In genomic region chr1:22041505-22041904, GRCh38 we compare ENCODE assay signal across 18 cellular contexts. TPM values are rescaled to one million over a fixed set of nuclear protein-coding genes. Genes with fewer than 3 reads are reported as not detected.
DNase-seq lines count a peak whose midpoint lies in the region; ATAC-seq and TF ChIP-seq lines count a peak whose summit lies in the region.
"Had no signal": no experiment of that assay in that cellular context is flagged by ENCODE, and none has a peak within 500 bp of the region (broad histone marks: within the 10 kb centered on the region; RNA-seq: fewer than 3 reads in every experiment).

No MANE protein-coding gene starts in this region.

- no peaks in the 10 kb centered on the region for H3K27me3 ChIP-seq in CD8-positive, alpha-beta memory T cell (ENCODE audit: insufficient read depth, low read length, poor library complexity, severe bottlenecking)
- H3K27me3 ChIP-seq: ascending aorta, colonic mucosa, testis had no signal

- H3K4me1 ChIP-seq in CD8-positive, alpha-beta memory T cell (ENCODE audit: insufficient read depth, low read length), result peaks cover 74% of the 10 kb centered on the region
- H3K4me1 ChIP-seq: ascending aorta, testis had no signal

- no peak overlapping the region for H3K4me3 ChIP-seq in CD8-positive, alpha-beta memory T cell (ENCODE audit: low read length)
- H3K4me3 ChIP-seq: ascending aorta, colonic mucosa, testis had no signal

- H3K27ac Mint-ChIP-seq in CD8-positive, alpha-beta memory T cell, result peak overlapping the region; percentile 30 to 99 (median 96)
- peak overlapping the region; percentile 95 to 96 for H3K27ac Mint-ChIP-seq in T-cell
- H3K27ac Mint-ChIP-seq in central memory CD8-positive, alpha-beta T cell (ENCODE audit: low read depth), result peak overlapping the region; percentile 91
- H3K27ac Mint-ChIP-seq in nephron, result peak overlapping the region; percentile 29 to 57 (median 31)
- H3K27ac Mint-ChIP-seq in HFFc6, result no peak overlapping the region

- H3K9me3 ChIP-seq in CD8-positive, alpha-beta memory T cell (ENCODE audit: low read length), result no peaks in the 10 kb centered on the region
- H3K9me3 ChIP-seq: ascending aorta, colonic mucosa, SK-N-SH, testis had no signal

- no peak for DNase-seq in CD8-positive, alpha-beta memory T cell
- DNase-seq in T-cell (no peak), epidermal melanocyte (ENCODE audit: insufficient read length, low spot score) (no peak), HFFc6 (no peak)
- no peak for DNase-seq in central memory CD8-positive, alpha-beta T cell (ENCODE audit: low spot score in 2 of 2)
- DNase-seq: activated T-cell treated with anti-CD3 and anti-CD28 coated beads, Interleukin-2, amount 50 U/mL, for 4 hours; C1 segment of cervical spinal cord; colonic mucosa; glutamatergic neuron; NCI-H2029; NCI-H524; PC-3; SK-N-SH; testis had no signal

- no peak for TF ChIP-seq CTCF in nephron (IDR thresholded peaks at IDR 0.05; ENCODE audit: unreplicated experiment in 3 of 3)
- no peak for TF ChIP-seq CTCF in HFFc6 (IDR thresholded peaks at IDR 0.05)

- no peaks in the 10 kb centered on the region for H3K27me3 Mint-ChIP-seq in CD8-positive, alpha-beta memory T cell
- H3K27me3 Mint-ChIP-seq in T-cell, result no peaks in the 10 kb centered on the region
- no peaks in the 10 kb centered on the region for H3K27me3 Mint-ChIP-seq in central memory CD8-positive, alpha-beta T cell
- H3K27me3 Mint-ChIP-seq in nephron (ENCODE audit: low read depth), result no peaks in the 10 kb centered on the region
- H3K27me3 Mint-ChIP-seq in HFFc6 (ENCODE audit: insufficient read depth), result no peaks in the 10 kb centered on the region

- no peaks in the 10 kb centered on the region for H3K36me3 ChIP-seq in CD8-positive, alpha-beta memory T cell (ENCODE audit: insufficient read depth, low read length)
- H3K36me3 ChIP-seq: ascending aorta, colonic mucosa had no signal

- peaks cover 0 to 5% (median 5%) of the 10 kb centered on the region in 3 donors for H3K36me3 Mint-ChIP-seq in CD8-positive, alpha-beta memory T cell
- H3K36me3 Mint-ChIP-seq in T-cell (peaks cover 5% of the 10 kb centered on the region), nephron (ENCODE audit: low read depth) (no peaks in the 10 kb centered on the region), HFFc6 (ENCODE audit: low read depth) (peaks cover 6% of the 10 kb centered on the region)
- H3K36me3 Mint-ChIP-seq in central memory CD8-positive, alpha-beta T cell (ENCODE audit: insufficient read depth), result peaks cover 9% of the 10 kb centered on the region

- POLR2A ChIA-PET in CD8-positive, alpha-beta memory T cell (lab: Charles Lee), result interaction anchor here (4.6 kb wide), 1 partner anchor 11 kb away, joined by 90 read pairs; the partner anchor contains the start of gene CDC42
- POLR2A ChIA-PET in T-cell (lab: Charles Lee), result interaction anchor here (0.6 to 1.0 kb wide), 2 partner anchors 11 to 341 kb away, joined by 3 to 10 read pairs; partner anchors contain the start of gene CDC42 (in 1 of the 2)

- H3K4me1 Mint-ChIP-seq in CD8-positive, alpha-beta memory T cell, result peaks cover 50 to 69% (median 66%) of the 10 kb centered on the region in 3 donors
- H3K4me1 Mint-ChIP-seq in T-cell (peaks cover 63 to 75% (median 74%) of the 10 kb centered on the region in 3 donors), nephron (peaks cover 45% of the 10 kb centered on the region), HFFc6 (ENCODE audit: low read depth) (peaks cover 33% of the 10 kb centered on the region)
- H3K4me1 Mint-ChIP-seq in central memory CD8-positive, alpha-beta T cell, result peaks cover 57% of the 10 kb centered on the region

- CTCF ChIA-PET in CD8-positive, alpha-beta memory T cell (lab: Charles Lee), result interaction anchor here (1.0 to 5.4 kb wide), 2 partner anchors 11 to 17 kb away, joined by 3 to 58 read pairs; partner anchors contain the start of gene CDC42
- CTCF ChIA-PET in T-cell (lab: Charles Lee), result no interaction called here

- H3K9me3 Mint-ChIP-seq in CD8-positive, alpha-beta memory T cell, result no peaks in the 10 kb centered on the region
- H3K9me3 Mint-ChIP-seq in T-cell, result peaks cover 0 to 5% (median 4%) of the 10 kb centered on the region in 3 donors
- peaks cover 5% of the 10 kb centered on the region for H3K9me3 Mint-ChIP-seq in central memory CD8-positive, alpha-beta T cell
- H3K9me3 Mint-ChIP-seq in nephron, result peaks cover 3% of the 10 kb centered on the region
- H3K9me3 Mint-ChIP-seq in HFFc6, result peaks cover 6% of the 10 kb centered on the region

- peak overlapping the region in 4 of 7 donors; percentile 15 to 58 (median 41) for H3K4me3 Mint-ChIP-seq in CD8-positive, alpha-beta memory T cell
- peak overlapping the region in 1 of 3 donors; percentile 62 for H3K4me3 Mint-ChIP-seq in T-cell
- peak overlapping the region; percentile 48 for H3K4me3 Mint-ChIP-seq in central memory CD8-positive, alpha-beta T cell
- H3K4me3 Mint-ChIP-seq in nephron, result no peak overlapping the region
- no peak overlapping the region for H3K4me3 Mint-ChIP-seq in HFFc6
- H3K4me3 Mint-ChIP-seq: activated T-cell treated with anti-CD3 and anti-CD28 coated beads, Interleukin-2, amount 50 U/mL, for 4 hours had no signal

- no peak for ATAC-seq in T-cell (replicated peaks in 1 of 4)
- no peak for ATAC-seq in central memory CD8-positive, alpha-beta T cell (replicated peaks; ENCODE audit: extremely low read depth, poor library complexity, severe bottlenecking)
- no peak for ATAC-seq in GM21423 (IDR thresholded peaks at IDR 0.05; ENCODE audit: unreplicated experiment)
- ATAC-seq: activated T-cell treated with anti-CD3 and anti-CD28 coated beads, Interleukin-2, amount 50 U/mL, for 4 hours; PC-3 had no signal

- H3K27ac ChIP-seq in CD8-positive, alpha-beta memory T cell (ENCODE audit: low read depth, low read length), result no peak overlapping the region
- H3K27ac ChIP-seq: ascending aorta, colonic mucosa, testis had no signal

RNA-seq across cellular contexts. Expression of gene CDC42, which starts 11.0 kb away (rescaled TPM):
- total RNA-seq in CD8-positive, alpha-beta memory T cell, result 100 to 1,000 TPM; 317 to 347 TPM
- polyA plus RNA-seq in CD8-positive, alpha-beta memory T cell, result 294 TPM
- 100 to 1,000 TPM; 181 to 348 (median 192) TPM for total RNA-seq in T-cell
- 100 to 1,000 TPM; 273 to 298 (median 280) TPM for total RNA-seq in HFFc6 (2021; fragmentation: NEBNext Ultra II Directional; extraction: Animal tissue kit (Norgen Biotek cat#: 25700))

RNA-seq across cellular contexts. Expression of gene CELA3A, which starts 40.0 kb away (rescaled TPM):
- not detected for total RNA-seq in CD8-positive, alpha-beta memory T cell
- polyA plus RNA-seq in CD8-positive, alpha-beta memory T cell, result not detected
- total RNA-seq in T-cell, result 10 to 100 TPM in 3 of 5 donors, not detected in 2; 11.4 to 15.6 (median 13.3) TPM
- total RNA-seq in HFFc6 (2021; fragmentation: NEBNext Ultra II Directional; extraction: Animal tissue kit (Norgen Biotek cat#: 25700)), result not detected
- total RNA-seq: ascending aorta, lung microvascular endothelial cell, PC-3, testis had no signal
- polyA plus RNA-seq: SK-N-SH had no signal

Comparison
In these comparisons a context has a peak if more than half of its experiments do, and no peak if none do; other contexts are left out.
1. H3K4me3 Mint-ChIP-seq: peak in CD8-positive, alpha-beta memory T cell (4 of 7) and central memory CD8-positive, alpha-beta T cell (single experiment); none in nephron (0 of 3) and HFFc6 (single experiment).